ENCODE assay signal across 1 cellular context in the genomic region with DNA sequence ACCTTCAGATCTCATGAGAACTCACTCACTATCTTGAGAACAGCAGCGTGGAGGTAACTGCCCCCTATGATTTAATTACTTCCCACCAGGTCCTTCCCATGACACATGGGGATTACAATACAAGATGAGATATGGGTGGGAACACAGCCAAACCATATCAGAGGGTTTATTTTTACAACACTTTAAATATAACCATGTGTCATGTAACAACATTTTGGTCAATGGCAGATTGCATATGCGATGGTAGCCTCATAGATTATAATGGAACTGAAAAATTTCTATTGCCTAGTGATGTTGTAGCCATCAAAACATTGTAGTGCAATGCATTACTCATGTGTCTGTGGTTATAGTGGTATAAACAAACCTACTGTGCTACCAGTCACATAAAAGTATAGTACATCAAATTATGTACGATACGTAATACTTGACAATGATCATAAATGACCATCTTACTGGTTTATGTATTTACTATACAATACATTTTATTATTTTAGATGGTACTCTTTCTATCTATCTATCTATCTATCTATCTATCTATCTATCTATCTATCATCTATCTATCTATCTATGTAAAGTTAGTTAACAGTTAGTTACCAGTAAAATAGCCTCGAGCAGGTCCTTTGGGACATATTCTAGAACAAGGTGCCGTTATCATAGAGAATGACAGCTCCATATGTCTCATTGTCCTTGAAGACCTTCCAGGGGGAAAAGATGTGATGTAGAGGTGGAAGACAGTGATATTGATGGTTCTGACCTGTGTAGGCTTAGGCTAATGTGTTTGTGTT.
TF ChIP-seq lines count a peak whose summit lies in the region.

No MANE protein-coding gene starts in this region.

TF ChIP-seq in IMR-90, 13 proteins besides CTCF, POLR2A, EP300 and RAD21:
- TF ChIP-seq MAFK (IDR thresholded peaks at IDR 0.05; ENCODE audit: low read depth, low read length) (no peak), CEBPB (IDR thresholded peaks at IDR 0.05; ENCODE audit: low read depth, low read length) (peak; percentile 32; the same call in 1 of the 2 replicates)
